In the genomic region with DNA sequence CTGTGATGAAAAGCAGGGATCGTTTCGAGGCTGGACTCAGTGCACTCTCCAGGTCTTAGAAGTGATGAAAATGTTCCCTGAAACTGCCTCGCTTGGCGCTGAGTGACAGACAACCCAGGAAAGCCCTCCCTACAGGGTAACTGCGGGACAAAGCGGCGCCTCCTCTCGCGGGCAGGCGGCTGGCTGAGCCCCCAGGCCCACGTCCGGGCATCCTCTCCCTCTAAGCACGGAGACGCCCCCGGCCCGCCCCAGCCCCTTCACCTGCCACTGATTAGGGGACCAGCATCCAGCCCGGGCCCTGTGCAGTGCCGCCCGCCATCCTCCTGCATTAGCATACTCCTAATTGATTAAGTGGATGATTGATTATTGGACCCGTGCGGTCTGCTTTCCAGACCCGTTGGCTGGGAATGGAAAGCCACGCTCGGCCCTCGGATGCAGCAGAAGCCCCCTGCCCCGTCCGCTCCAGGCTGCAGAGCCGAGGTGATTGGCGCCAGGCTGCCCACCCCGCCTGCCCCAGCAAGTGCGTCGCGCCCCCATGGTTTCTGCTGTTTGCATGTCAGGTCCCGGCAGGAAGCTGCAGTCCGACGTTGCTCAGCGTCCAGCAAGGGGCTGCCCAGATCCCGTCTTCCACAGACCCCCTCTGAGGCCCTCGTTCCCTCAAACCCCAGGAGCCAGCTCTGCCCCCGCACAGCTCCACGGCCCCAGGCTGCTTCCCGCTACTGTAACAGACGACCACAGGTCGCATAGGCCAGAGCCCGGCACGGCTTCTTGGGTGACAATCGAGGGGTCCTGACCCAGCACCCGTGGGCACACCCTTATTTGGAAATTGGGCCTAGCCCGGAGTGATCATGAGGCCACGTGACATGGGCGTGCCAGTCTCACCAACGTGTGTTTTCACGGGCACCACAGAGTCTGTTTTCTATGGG, we compare ENCODE assay signal across 21 cellular contexts.
DNase-seq lines count a peak whose midpoint lies in the region; ATAC-seq and TF ChIP-seq lines count a peak whose summit lies in the region.
"Had no signal": no experiment of that assay in that cellular context is flagged by ENCODE, and none has a peak within 500 bp of the region (broad histone marks: within the 10 kb centered on the region; RNA-seq: fewer than 3 reads in every experiment).

No MANE protein-coding gene starts in this region.

- H3K27me3 ChIP-seq in BLaER1 = no peaks in the 10 kb centered on the region
- H3K27me3 ChIP-seq: SJSA1 had no signal

- no peak for TF ChIP-seq CTCF in 22Rv1 (IDR thresholded peaks at IDR 0.05)
- TF ChIP-seq CTCF in chondrocyte (IDR thresholded peaks at IDR 0.05) = no peak

- no peak overlapping the region for H3K27ac Mint-ChIP-seq in chondrocyte (ENCODE audit: unreplicated experiment)
- H3K27ac Mint-ChIP-seq: CD4-positive, CD25-positive, alpha-beta regulatory T cell had no signal

- no peaks in the 10 kb centered on the region for H3K4me1 Mint-ChIP-seq in chondrocyte (ENCODE audit: low read depth)
- H3K4me1 Mint-ChIP-seq: CD4-positive, CD25-positive, alpha-beta regulatory T cell had no signal

- H3K27me3 Mint-ChIP-seq in chondrocyte (ENCODE audit: low read depth) = peaks cover under 1% of the 10 kb centered on the region
- H3K27me3 Mint-ChIP-seq: CD4-positive, CD25-positive, alpha-beta regulatory T cell had no signal

- no peaks in the 10 kb centered on the region for H3K9me3 Mint-ChIP-seq in chondrocyte (ENCODE audit: low read depth)

- no peak overlapping the region for H3K9ac ChIP-seq in BLaER1
- H3K9ac ChIP-seq: GM23248 had no signal

- H3K27ac ChIP-seq in 22Rv1 = peak overlapping the region; percentile 32; the same call in 1 of the 2 replicates
- H3K27ac ChIP-seq in BLaER1 = peak overlapping the region; percentile 35; the same call in 1 of the 2 replicates
- H3K27ac ChIP-seq: GM23248, PC-9, SJSA1 had no signal

- no peaks in the 10 kb centered on the region for H3K36me3 Mint-ChIP-seq in chondrocyte (ENCODE audit: low read depth)
- H3K36me3 Mint-ChIP-seq: CD4-positive, CD25-positive, alpha-beta regulatory T cell had no signal

- H4K20me1 ChIP-seq in BLaER1 = 0 out of 2 replicates have a peak, but pooled peaks cover 8% of the 10 kb centered on the region

- no peak for ATAC-seq in HG02610 (IDR thresholded peaks at IDR 0.05; ENCODE audit: unreplicated experiment)

- H3K4me2 ChIP-seq in BLaER1 = peak overlapping the region; percentile 78
- H3K4me2 ChIP-seq: PC-9 had no signal

- H3K4me3 ChIP-seq in BLaER1 = peak overlapping the region; percentile 25; the same call in 1 of the 2 replicates
- H3K4me3 ChIP-seq: GM23248, K562, PC-9, SJSA1 had no signal

- no peak overlapping the region for H3K4me3 Mint-ChIP-seq in chondrocyte (ENCODE audit: unreplicated experiment)
- H3K4me3 Mint-ChIP-seq: CD4-positive, CD25-positive, alpha-beta regulatory T cell had no signal

- intact Hi-C loops in posterior vena cava (cut with DNase I) = no loop called here

- peak; percentile 81 for DNase-seq in chondrocyte (ENCODE audit: low spot score)
- DNase-seq in posterior vena cava (ENCODE audit: low spot score) = peak; percentile 80
- DNase-seq in HPDE6-E6E7 (ENCODE audit: extremely low spot score) = no peak
- no peak for DNase-seq in central memory CD4-positive, alpha-beta T cell
- no peak for DNase-seq in NCI-H2196 treated with DMSO at 0.1 percent for 48 hours (lab: John Stamatoyannopoulos, UW; ENCODE audit: unreplicated experiment)
- DNase-seq: ACHN; CD4-positive, CD25-positive, alpha-beta regulatory T cell; COR-L47; GF-D8; GM23248; NCI-H1694 treated with DMSO at 0.1 percent for 48 hours; NCI-H2107; NCI-H2227 treated with DMSO at 0.1 percent for 48 hours; NCI-H510A treated with DMSO at 0.1 percent for 48 hours; NCI-H774; PC-9 had no signal

- H3K4me1 ChIP-seq in BLaER1 = peaks cover 58% of the 10 kb centered on the region
- H3K4me1 ChIP-seq: SJSA1 had no signal

- H3K36me3 ChIP-seq in BLaER1 = peaks cover 8% of the 10 kb centered on the region; the same call in 1 of the 2 replicates
- H3K36me3 ChIP-seq: SJSA1 had no signal

- H3K9me3 ChIP-seq in BLaER1 = no peaks in the 10 kb centered on the region

Comparison
In these comparisons a context has a peak if more than half of its experiments do, and no peak if none do; other contexts are left out.
1. DNase-seq: peak in chondrocyte (single experiment) and posterior vena cava (single experiment); none in HPDE6-E6E7 (single experiment), central memory CD4-positive, alpha-beta T cell (single experiment) and NCI-H2196 treated with DMSO at 0.1 percent for 48 hours (single experiment).